Comparison of ENCODE assay signal across 25 cellular contexts in genomic region chr1:30787856-30788495, GRCh38. TPM values are rescaled to one million over a fixed set of nuclear protein-coding genes. Genes with fewer than 3 reads are reported as not detected.
DNase-seq lines count a peak whose midpoint lies in the region; ATAC-seq, FAIRE-seq and TF ChIP-seq lines count a peak whose summit lies in the region.
"Had no signal": no experiment of that assay in that cellular context is flagged by ENCODE, and none has a peak within 500 bp of the region (broad histone marks: within the 10 kb centered on the region; RNA-seq: fewer than 3 reads in every experiment).

No MANE protein-coding gene starts in this region.

- peak overlapping the region in 1 of 8 donors; percentile 62 for H3K4me3 Mint-ChIP-seq in naive B cell
- H3K4me3 Mint-ChIP-seq: activated naive CD8-positive, alpha-beta T cell treated with anti-CD3 and anti-CD28 coated beads, Interleukin-2, amount 50 U/mL, for 24 hours; activated T-cell treated with anti-CD3 and anti-CD28 coated beads, Interleukin-2, amount 50 U/mL, for 72 hours; T-helper 1 cell treated with Interleukin-12 subunit alpha and Interleukin-12 subunit beta and Interleukin-4 antibody, amounts not matched to agents 30 μg/mL and 1 μg/mL, for 36 hours had no signal

- H3K36me3 Mint-ChIP-seq in naive B cell: no peaks in the 10 kb centered on the region

- DNase-seq in NT2/D1 (ENCODE audit: low read depth, low spot score) (no peak), naive B cell (no peak), spleen (peak; percentile 51), mesenteric fat pad (ENCODE audit: low spot score) (no peak), frontal cortex (ENCODE audit: low spot score in 2 of 2) (no peak)
- DNase-seq: activated CD4-positive, alpha-beta T cell treated with anti-CD3 and anti-CD28 coated beads, Interleukin-2, amount 50 U/mL, for 48 hours; activated naive CD4-positive, alpha-beta T cell; activated naive CD8-positive, alpha-beta T cell treated with anti-CD3 and anti-CD28 coated beads, Interleukin-2, amount 50 U/mL, for 24 hours; activated T-cell treated with anti-CD3 and anti-CD28 coated beads, Interleukin-2, amount 50 U/mL, for 72 hours; C1 segment of cervical spinal cord; COR-L47; DMS53; NCI-H1694; RPMI8226; SK-N-SH; stimulated activated CD4-positive, alpha-beta T cell treated with anti-CD3 and anti-CD28 coated beads, Interleukin-4, amount 100 ng/mL, for 4 hours had no signal

- H3K4me1 Mint-ChIP-seq in naive B cell: peaks cover 8 to 34% (median 13%) of the 10 kb centered on the region in 3 donors

- 86 to 94% (median 89%) methylated on average over 21 of the region's 21 CpGs for WGBS in spleen, 5 donors

- H3K36me3 ChIP-seq in NT2/D1 (ENCODE audit: insufficient read depth, insufficient read length, low read length) (no peaks in the 10 kb centered on the region), spleen (no peaks in the 10 kb centered on the region)
- H3K36me3 ChIP-seq: esophagus muscularis mucosa, right lobe of liver, upper lobe of left lung had no signal

- intact Hi-C loops in spleen (cut with DNase I; ENCODE audit: low total_unique reads): no loop called here

- peaks cover 12 to 52% (median 35%) of the 10 kb centered on the region in 3 donors for H3K27me3 Mint-ChIP-seq in naive B cell

- H3K4me1 ChIP-seq in NT2/D1 (ENCODE audit: insufficient read depth, insufficient read length) (peaks cover 23% of the 10 kb centered on the region), spleen (peaks cover 6 to 58% (median 29%) of the 10 kb centered on the region in 6 donors)

- H3K27ac ChIP-seq in angular gyrus (ENCODE audit: low read depth, low read length) (peak overlapping the region; percentile 65), spleen (no peak overlapping the region)
- H3K27ac ChIP-seq: esophagus muscularis mucosa, right lobe of liver had no signal

- TF ChIP-seq POLR2A in spleen (IDR thresholded peaks at IDR 0.05): no peak

- peaks cover 15% of the 10 kb centered on the region for H3K27me3 ChIP-seq in NT2/D1 (ENCODE audit: insufficient read depth, insufficient read length)
- H3K27me3 ChIP-seq in spleen (replicated peaks in 1 of 7): peaks cover 0 to 8% (median 0%) of the 10 kb centered on the region in 7 donors
- H3K27me3 ChIP-seq: right lobe of liver, upper lobe of left lung had no signal

- FAIRE-seq in frontal cortex (lab: Jason Lieb, UNC): no peak
- FAIRE-seq: GM12892 had no signal

- H3K4me3 ChIP-seq in NT2/D1 (ENCODE audit: insufficient read length, low read depth) (no peak overlapping the region), spleen (no peak overlapping the region)
- H3K4me3 ChIP-seq: esophagus muscularis mucosa, right lobe of liver, upper lobe of left lung had no signal

- peak overlapping the region in 4 of 6 donors; percentile 73 to 81 (median 78) for H3K27ac Mint-ChIP-seq in naive B cell
- H3K27ac Mint-ChIP-seq: activated naive CD8-positive, alpha-beta T cell treated with anti-CD3 and anti-CD28 coated beads, Interleukin-2, amount 50 U/mL, for 24 hours; activated T-cell treated with anti-CD3 and anti-CD28 coated beads, Interleukin-2, amount 50 U/mL, for 72 hours; T-helper 1 cell treated with Interleukin-12 subunit alpha and Interleukin-12 subunit beta and Interleukin-4 antibody, amounts not matched to agents 30 μg/mL and 1 μg/mL, for 36 hours had no signal

- peaks cover 0 to 1% (median 0%) of the 10 kb centered on the region in 7 donors for H3K9me3 Mint-ChIP-seq in naive B cell
- H3K9me3 Mint-ChIP-seq: activated naive CD8-positive, alpha-beta T cell treated with anti-CD3 and anti-CD28 coated beads, Interleukin-2, amount 50 U/mL, for 24 hours; activated T-cell treated with anti-CD3 and anti-CD28 coated beads, Interleukin-2, amount 50 U/mL, for 72 hours; T-helper 1 cell treated with Interleukin-12 subunit alpha and Interleukin-12 subunit beta and Interleukin-4 antibody, amounts not matched to agents 30 μg/mL and 1 μg/mL, for 36 hours had no signal

- peak overlapping the region; percentile 45 for H3K9ac ChIP-seq in NT2/D1 (ENCODE audit: insufficient read length, low read depth)
- H3K9ac ChIP-seq: SK-N-SH had no signal

- H3K9me3 ChIP-seq in NT2/D1 (ENCODE audit: insufficient read depth, low read length): no peaks in the 10 kb centered on the region
- no peaks in the 10 kb centered on the region for H3K9me3 ChIP-seq in spleen
- H3K9me3 ChIP-seq: esophagus muscularis mucosa, right lobe of liver, SK-N-SH, upper lobe of left lung had no signal

- ATAC-seq in naive B cell (ENCODE audit: low read depth in 2 of 2) (no peak), HG03196 (IDR thresholded peaks at IDR 0.05; ENCODE audit: unreplicated experiment) (no peak)
- ATAC-seq: activated CD4-positive, CD25-positive, alpha-beta regulatory T cell treated with anti-CD3 and anti-CD28 coated beads, Interleukin-2, amount 50 U/mL, for 24 hours; activated naive CD8-positive, alpha-beta T cell treated with anti-CD3 and anti-CD28 coated beads, Interleukin-2, amount 50 U/mL, for 24 hours; activated T-cell treated with anti-CD3 and anti-CD28 coated beads, Interleukin-2, amount 50 U/mL, for 72 hours; right lobe of liver had no signal

- no peak for TF ChIP-seq CTCF in spleen (IDR thresholded peaks at IDR 0.05 in 8 of 11, conservative IDR thresholded peaks at IDR 0.05 in 3 of 11)

RNA-seq across cellular contexts. Expression of gene LAPTM5, which starts 30.4 kb away (rescaled TPM):
- polyA plus RNA-seq in naive B cell (ENCODE audit: low read depth in 6 of 6) (1,000 to 10,000 TPM; 1,442 to 2,525 (median 1,701) TPM), spleen (100 to 1,000 TPM; 419 to 691 (median 502) TPM)
- total RNA-seq in spleen (100 to 1,000 TPM; 473 to 747 (median 586) TPM), mesenteric fat pad (251 TPM), frontal cortex (3.7 TPM)
- total RNA-seq: NCI-H460 had no signal

Comparison
In these comparisons a context has a peak if more than half of its experiments do, and no peak if none do; other contexts are left out.
1. RNA of gene LAPTM5, which starts 30.4 kb away (total RNA-seq): 473 to 747 TPM in spleen and 251 TPM in mesenteric fat pad (single experiment); 3.7 TPM in frontal cortex (single experiment); every median in the first group is over 10 times any median in the second.